In genomic region chr15:80991446-80991845, GRCh38 we compare ENCODE assay signal across 9 cellular contexts. TPM values are rescaled to one million over a fixed set of nuclear protein-coding genes. Genes with fewer than 3 reads are reported as not detected.
DNase-seq lines count a peak whose midpoint lies in the region; ATAC-seq, FAIRE-seq and TF ChIP-seq lines count a peak whose summit lies in the region.
"Had no signal": no experiment of that assay in that cellular context is flagged by ENCODE, and none has a peak within 500 bp of the region (broad histone marks: within the 10 kb centered on the region; RNA-seq: fewer than 3 reads in every experiment).

No MANE protein-coding gene starts in this region.

- POLR2A ChIA-PET in activated naive CD8-positive, alpha-beta T cell treated with anti-CD3 and anti-CD28 coated beads, Interleukin-2, amount 10 ng/mL, durations not matched to agents 7 days and 5 days (lab: Charles Lee): interaction anchor here (2.9 kb wide), 1 partner anchor 10 kb away, joined by 33 read pairs; the partner anchor contains the start of gene TLNRD1

- H3K27ac Mint-ChIP-seq in activated T-cell treated with anti-CD3 and anti-CD28 coated beads, Interleukin-2, amount 50 U/mL, for 72 hours: no peak overlapping the region
- H3K27ac Mint-ChIP-seq in activated naive CD8-positive, alpha-beta T cell treated with anti-CD3 and anti-CD28 coated beads, Interleukin-2, amount 10 ng/mL, durations not matched to agents 7 days and 5 days: no peak overlapping the region

- no peak for FAIRE-seq in keratinocyte (lab: Jason Lieb, UNC)
- FAIRE-seq: astrocyte had no signal

- peaks cover 12 to 13% of the 10 kb centered on the region in 2 donors for H3K36me3 Mint-ChIP-seq in activated T-cell treated with anti-CD3 and anti-CD28 coated beads, Interleukin-2, amount 50 U/mL, for 72 hours (ENCODE audit: insufficient read depth in 2 of 2)
- H3K36me3 Mint-ChIP-seq in activated naive CD8-positive, alpha-beta T cell treated with anti-CD3 and anti-CD28 coated beads, Interleukin-2, amount 10 ng/mL, durations not matched to agents 7 days and 5 days: peaks cover 15% of the 10 kb centered on the region

- TF ChIP-seq EP300 in upper lobe of left lung (IDR thresholded peaks at IDR 0.05): peak in 1 of 4 donors; percentile 26

- H3K27me3 ChIP-seq in keratinocyte (ENCODE audit: control insufficient read depth, extremely low read depth, insufficient read depth, low read length) (no peaks in the 10 kb centered on the region), upper lobe of left lung (no peaks in the 10 kb centered on the region)

- peak in 1 of 2 donors; percentile 19 for ATAC-seq in activated T-cell treated with anti-CD3 and anti-CD28 coated beads, Interleukin-2, amount 50 U/mL, for 72 hours (replicated peaks in 1 of 2)
- ATAC-seq in activated naive CD8-positive, alpha-beta T cell treated with anti-CD3 and anti-CD28 coated beads, Interleukin-2, amount 10 ng/mL, durations not matched to agents 7 days and 5 days (ENCODE audit: low read depth): no peak
- peak in 1 of 2 donors; percentile 74 for ATAC-seq in upper lobe of left lung (ENCODE audit: low FRiP score in 2 of 2)
- no peak for ATAC-seq in HG03280 (IDR thresholded peaks at IDR 0.05; ENCODE audit: unreplicated experiment)

- peaks cover 0 to 4% of the 10 kb centered on the region in 2 donors for H3K9me3 Mint-ChIP-seq in activated T-cell treated with anti-CD3 and anti-CD28 coated beads, Interleukin-2, amount 50 U/mL, for 72 hours
- no peaks in the 10 kb centered on the region for H3K9me3 Mint-ChIP-seq in activated naive CD8-positive, alpha-beta T cell treated with anti-CD3 and anti-CD28 coated beads, Interleukin-2, amount 10 ng/mL, durations not matched to agents 7 days and 5 days

- peak overlapping the region in 1 of 2 donors; percentile 55 for H3K4me3 Mint-ChIP-seq in activated T-cell treated with anti-CD3 and anti-CD28 coated beads, Interleukin-2, amount 50 U/mL, for 72 hours
- peak overlapping the region; percentile 23 for H3K4me3 Mint-ChIP-seq in activated naive CD8-positive, alpha-beta T cell treated with anti-CD3 and anti-CD28 coated beads, Interleukin-2, amount 10 ng/mL, durations not matched to agents 7 days and 5 days

- H3K9me3 ChIP-seq in keratinocyte (ENCODE audit: control insufficient read depth, low read depth, low read length): no peaks in the 10 kb centered on the region
- no peaks in the 10 kb centered on the region for H3K9me3 ChIP-seq in upper lobe of left lung

- H3K4me3 ChIP-seq in keratinocyte (ENCODE audit: control insufficient read depth in 2 of 3, extremely low read depth in 1 of 3, insufficient read depth in 2 of 3, low read depth in 1 of 3, low read length in 3 of 3) (no peak overlapping the region), upper lobe of left lung (no peak overlapping the region)

- peaks cover 0 to 2% of the 10 kb centered on the region in 2 experiments for H3K36me3 ChIP-seq in keratinocyte (ENCODE audit: control insufficient read depth in 2 of 2, extremely low read depth in 1 of 2, insufficient read depth in 2 of 2, low read length in 2 of 2)
- H3K36me3 ChIP-seq in upper lobe of left lung: no peaks in the 10 kb centered on the region

- peak; percentile 17 to 33 for DNase-seq in activated T-cell treated with anti-CD3 and anti-CD28 coated beads, Interleukin-2, amount 50 U/mL, for 72 hours
- DNase-seq in activated T-cell treated with anti-CD3 and anti-CD28 coated beads, Interleukin-2, amount 50 U/mL, for 48 hours: no peak
- DNase-seq in activated naive CD8-positive, alpha-beta T cell treated with anti-CD3 and anti-CD28 coated beads, Interleukin-2, amount 10 ng/mL, durations not matched to agents 7 days and 5 days: no peak
- no peak for DNase-seq in keratinocyte (ENCODE audit: low read depth, low spot score)
- peak in 1 of 2 donors; percentile 46 for DNase-seq in upper lobe of left lung
- no peak for DNase-seq in COLO668 (lab: John Stamatoyannopoulos, UW; ENCODE audit: unreplicated experiment)
- DNase-seq in NCI-H510A (lab: John Stamatoyannopoulos, UW): no peak

- H3K9me1 ChIP-seq in keratinocyte (ENCODE audit: control insufficient read depth, extremely low read depth, insufficient read depth, low read length): peaks cover 4% of the 10 kb centered on the region

- peak overlapping the region; percentile 23 for H3K27ac ChIP-seq in keratinocyte (ENCODE audit: control insufficient read depth, insufficient read depth, low read length)
- H3K27ac ChIP-seq in upper lobe of left lung: peak overlapping the region in 3 of 4 donors; percentile 40 to 96 (median 93)

- peaks cover 3% of the 10 kb centered on the region for H4K20me1 ChIP-seq in keratinocyte (ENCODE audit: control insufficient read depth, extremely low read depth, insufficient read depth, low read length)

- H3K9ac ChIP-seq in keratinocyte (ENCODE audit: control insufficient read depth, extremely low read depth, insufficient read depth, low read length): no peak overlapping the region

- H3K27me3 Mint-ChIP-seq in activated T-cell treated with anti-CD3 and anti-CD28 coated beads, Interleukin-2, amount 50 U/mL, for 72 hours (ENCODE audit: low read depth): no peaks in the 10 kb centered on the region
- H3K27me3 Mint-ChIP-seq in activated naive CD8-positive, alpha-beta T cell treated with anti-CD3 and anti-CD28 coated beads, Interleukin-2, amount 10 ng/mL, durations not matched to agents 7 days and 5 days: no peaks in the 10 kb centered on the region

- dilution Hi-C loops in keratinocyte (cut with MboI; ENCODE audit: extremely low pct_ligation_motif_present, low sequenced_read_pairs): no loop called here

- H2AFZ ChIP-seq in keratinocyte (ENCODE audit: control insufficient read depth, low read length): no peak overlapping the region

- peaks cover 47% of the 10 kb centered on the region for H3K4me1 Mint-ChIP-seq in activated T-cell treated with anti-CD3 and anti-CD28 coated beads, Interleukin-2, amount 50 U/mL, for 72 hours (ENCODE audit: low read depth)
- peaks cover 39% of the 10 kb centered on the region for H3K4me1 Mint-ChIP-seq in activated naive CD8-positive, alpha-beta T cell treated with anti-CD3 and anti-CD28 coated beads, Interleukin-2, amount 10 ng/mL, durations not matched to agents 7 days and 5 days

- H3K4me1 ChIP-seq in keratinocyte (ENCODE audit: control insufficient read depth, extremely low read depth, insufficient read depth, low read length): peaks cover 43% of the 10 kb centered on the region
- H3K4me1 ChIP-seq in upper lobe of left lung: peaks cover 31 to 50% (median 35%) of the 10 kb centered on the region in 4 donors

- H3K79me2 ChIP-seq in keratinocyte (ENCODE audit: control insufficient read depth, insufficient read depth, low read length): peaks cover 31% of the 10 kb centered on the region

- WGBS in upper lobe of left lung, 2 donors: 46 to 60% methylated on average over 4 of the region's 4 CpGs

- TF ChIP-seq POLR2A in upper lobe of left lung (IDR thresholded peaks at IDR 0.05): no peak

- peak in 2 of 3 experiments; percentile 8 to 33 for TF ChIP-seq CTCF in keratinocyte (optimal IDR thresholded peaks at IDR 0.05 in 1 of 3, IDR thresholded peaks at IDR 0.05 in 1 of 3, conservative IDR thresholded peaks at IDR 0.05 in 1 of 3; ENCODE audit: extremely low read depth in 1 of 3, insufficient read depth in 2 of 3, low read length in 3 of 3)
- TF ChIP-seq CTCF in upper lobe of left lung (IDR thresholded peaks at IDR 0.05): no peak

- peak overlapping the region; percentile 13 for H3K4me2 ChIP-seq in keratinocyte (ENCODE audit: control insufficient read depth, extremely low read depth, insufficient read depth, low read depth, low read length)

RNA-seq across cellular contexts. Expression of gene MESD, which starts 1.8 kb away (rescaled TPM):
- total RNA-seq in activated T-cell treated with anti-CD3 and anti-CD28 coated beads, Interleukin-2, amount 50 U/mL, for 72 hours: 10 to 100 TPM; 19.6 to 23.8 TPM
- total RNA-seq in activated naive CD8-positive, alpha-beta T cell treated with anti-CD3 and anti-CD28 coated beads, Interleukin-2, amount 10 ng/mL, durations not matched to agents 7 days and 5 days: 10 to 100 TPM; 28.0 to 28.4 TPM
- polyA plus RNA-seq in keratinocyte: 10.9 to 22.3 TPM (median 18.7 TPM) in 3 replicates
- polyA plus RNA-seq in keratinocyte (2011; ENCODE audit: low read depth): 17.7 TPM
- polyA plus RNA-seq in keratinocyte (2011; cell fraction: cytosol; rRNA removed): 9.7 and 11.6 TPM in 2 replicates
- polyA plus RNA-seq in keratinocyte (2011; cell fraction: nucleus; rRNA removed): 21.7 and 26.2 TPM in 2 replicates
- 15.9 and 27.1 TPM in 2 replicates for polyA plus RNA-seq in keratinocyte (2012; ENCODE audit: low replicate concordance)
- 4.3 to 11.6 TPM (median 7.3 TPM) in 3 replicates for polyA minus RNA-seq in keratinocyte
- 20.1 TPM for polyA minus RNA-seq in keratinocyte (2011; cell fraction: cytosol; rRNA and poly(A)+ RNA removed)
- 11.3 and 22.6 TPM in 2 replicates for polyA minus RNA-seq in keratinocyte (2011; cell fraction: nucleus; rRNA and poly(A)+ RNA removed)
- total RNA-seq in upper lobe of left lung: 10 to 100 TPM; 18.2 to 35.6 (median 23.5) TPM

RNA-seq across cellular contexts. Expression of gene TLNRD1, which starts 9.3 kb away (rescaled TPM):
- 10 to 100 TPM; 11.3 to 17.2 TPM for total RNA-seq in activated T-cell treated with anti-CD3 and anti-CD28 coated beads, Interleukin-2, amount 50 U/mL, for 72 hours
- 10 to 100 TPM; 24.0 to 24.5 TPM for total RNA-seq in activated naive CD8-positive, alpha-beta T cell treated with anti-CD3 and anti-CD28 coated beads, Interleukin-2, amount 10 ng/mL, durations not matched to agents 7 days and 5 days
- polyA plus RNA-seq in keratinocyte: 3.1 to 4.7 TPM (median 3.3 TPM) in 3 replicates
- polyA plus RNA-seq in keratinocyte (2011; ENCODE audit: low read depth): 0.45 TPM
- 2.0 and 3.9 TPM in 2 replicates for polyA plus RNA-seq in keratinocyte (2011; cell fraction: cytosol; rRNA removed)
- polyA plus RNA-seq in keratinocyte (2011; cell fraction: nucleus; rRNA removed): 3.3 and 4.3 TPM in 2 replicates
- 2.3 and 7.0 TPM in 2 replicates for polyA plus RNA-seq in keratinocyte (2012; ENCODE audit: low replicate concordance)
- polyA minus RNA-seq in keratinocyte: 1.3 to 4.2 TPM (median 1.8 TPM) in 3 replicates
- polyA minus RNA-seq in keratinocyte (2011; cell fraction: cytosol; rRNA and poly(A)+ RNA removed): 19.6 TPM
- 6.2 and 6.8 TPM in 2 replicates for polyA minus RNA-seq in keratinocyte (2011; cell fraction: nucleus; rRNA and poly(A)+ RNA removed)
- total RNA-seq in upper lobe of left lung: 10 to 100 TPM; 23.0 to 55.7 (median 36.0) TPM

Comparison
In these comparisons a context has a peak if more than half of its experiments do, and no peak if none do; other contexts are left out.
1. DNase-seq: peak in activated T-cell treated with anti-CD3 and anti-CD28 coated beads, Interleukin-2, amount 50 U/mL, for 72 hours (2 of 2); none in activated T-cell treated with anti-CD3 and anti-CD28 coated beads, Interleukin-2, amount 50 U/mL, for 48 hours (0 of 2), activated naive CD8-positive, alpha-beta T cell treated with anti-CD3 and anti-CD28 coated beads, Interleukin-2, amount 10 ng/mL, durations not matched to agents 7 days and 5 days (single experiment), keratinocyte (single experiment), COLO668 (single experiment) and NCI-H510A (single experiment).
2. CTCF ChIP-seq: peak in keratinocyte (2 of 3); none in upper lobe of left lung (0 of 6).